8 cellular contexts compared by ENCODE assay signal in genomic region chr10:79938728-79939380, GRCh38.
DNase-seq lines count a peak whose midpoint lies in the region; ATAC-seq and TF ChIP-seq lines count a peak whose summit lies in the region.

No MANE protein-coding gene starts in this region.

- peak; percentile 64 for ATAC-seq in GM21526 (IDR thresholded peaks at IDR 0.05; ENCODE audit: low FRiP score, unreplicated experiment)

- H3K4me3 ChIP-seq in NB4 (ENCODE audit: low read depth, low read length) (no peak overlapping the region), WERI-Rb-1 (ENCODE audit: low read depth, low read length) (no peak overlapping the region)

- no peak for TF ChIP-seq POLR2A in NB4 (IDR thresholded peaks at IDR 0.05; ENCODE audit: extremely low read depth, insufficient read length)

- H3K36me3 ChIP-seq in WERI-Rb-1, result no peaks in the 10 kb centered on the region

- DNase-seq in CMK (ENCODE audit: low read depth) (peak; percentile 33), NB4 (ENCODE audit: low read depth) (peak; percentile 91), islet precursor cell (peak; percentile 38), DMS53 treated with DMSO at 0.1 percent for 48 hours (lab: John Stamatoyannopoulos, UW; ENCODE audit: unreplicated experiment) (no peak), WERI-Rb-1 (no peak), NCI-H510A (lab: John Stamatoyannopoulos, UW) (no peak), NCI-H1092 (lab: John Stamatoyannopoulos, UW) (no peak)

- no peak for TF ChIP-seq CTCF in NB4 (IDR thresholded peaks at IDR 0.05; ENCODE audit: low read depth, low read length)
- no peak for TF ChIP-seq CTCF in WERI-Rb-1 (IDR thresholded peaks at IDR 0.05; ENCODE audit: low read depth, low read length)

- H3K27ac ChIP-seq in WERI-Rb-1, result no peak overlapping the region

- no peaks in the 10 kb centered on the region for H3K9me3 ChIP-seq in WERI-Rb-1 (ENCODE audit: severe bottlenecking)

- H3K27me3 ChIP-seq in WERI-Rb-1 (ENCODE audit: insufficient read depth, low read depth, severe bottlenecking), result no peaks in the 10 kb centered on the region

Comparison
In these comparisons a context has a peak if more than half of its experiments do, and no peak if none do; other contexts are left out.
1. DNase-seq: peak in CMK (single experiment), NB4 (single experiment) and islet precursor cell (single experiment); none in DMS53 treated with DMSO at 0.1 percent for 48 hours (single experiment), WERI-Rb-1 (single experiment), NCI-H510A (single experiment) and NCI-H1092 (single experiment).